Comparison of ENCODE assay signal across 20 cellular contexts in genomic region chr5:148209151-148209550, GRCh38. TPM values are rescaled to one million over a fixed set of nuclear protein-coding genes. Genes with fewer than 3 reads are reported as not detected.
DNase-seq lines count a peak whose midpoint lies in the region; ATAC-seq and TF ChIP-seq lines count a peak whose summit lies in the region.
"Had no signal": no experiment of that assay in that cellular context is flagged by ENCODE, and none has a peak within 500 bp of the region (broad histone marks: within the 10 kb centered on the region; RNA-seq: fewer than 3 reads in every experiment).

No MANE protein-coding gene starts in this region.

- no peak overlapping the region for H3K27ac Mint-ChIP-seq in osteocyte (ENCODE audit: unreplicated experiment)
- H3K27ac Mint-ChIP-seq: CD4-positive, alpha-beta memory T cell had no signal

- DNase-seq in DMS53 (lab: John Stamatoyannopoulos, UW), result peak; percentile 75
- peak; percentile 46 for DNase-seq in DMS53 treated with DMSO at 0.1 percent for 48 hours (lab: John Stamatoyannopoulos, UW; ENCODE audit: unreplicated experiment)
- DNase-seq in NCI-H345 (lab: John Stamatoyannopoulos, UW), result peak; percentile 40
- peak; percentile 11 for DNase-seq in SK-MEL-5 (ENCODE audit: low read depth, low spot score)
- no peak for DNase-seq in osteocyte (ENCODE audit: extremely low spot score, unreplicated experiment)
- no peak for DNase-seq in medulla oblongata (ENCODE audit: extremely low spot score)
- DNase-seq: BE2C; CD4-positive, alpha-beta memory T cell; GOT3; KBM-7; NCI-H1105; NCI-H2081; NCI-H446; Peyer's patch; T-helper 9 cell had no signal

- no peaks in the 10 kb centered on the region for H3K9me3 Mint-ChIP-seq in osteocyte (ENCODE audit: unreplicated experiment)

- TF ChIP-seq CTCF in osteocyte (IDR thresholded peaks at IDR 0.05), result no peak

- no peaks in the 10 kb centered on the region for H3K36me3 Mint-ChIP-seq in osteocyte (ENCODE audit: unreplicated experiment)
- H3K36me3 Mint-ChIP-seq: CD4-positive, alpha-beta memory T cell had no signal

- ATAC-seq in HG02678 (IDR thresholded peaks at IDR 0.05; ENCODE audit: unreplicated experiment), result no peak
- ATAC-seq in GM21526 (IDR thresholded peaks at IDR 0.05; ENCODE audit: low FRiP score, unreplicated experiment), result no peak

- H3K4me3 Mint-ChIP-seq in osteocyte (ENCODE audit: unreplicated experiment), result no peak overlapping the region
- H3K4me3 Mint-ChIP-seq: CD4-positive, alpha-beta memory T cell had no signal

- H3K27me3 Mint-ChIP-seq in osteocyte (ENCODE audit: unreplicated experiment), result peaks cover 30% of the 10 kb centered on the region

- no peaks in the 10 kb centered on the region for H3K4me1 Mint-ChIP-seq in osteocyte (ENCODE audit: unreplicated experiment)
- H3K4me1 Mint-ChIP-seq: CD4-positive, alpha-beta memory T cell had no signal

- in situ Hi-C loops in SK-MEL-5 (cut with HindIII; ENCODE audit: low pct_unique_long_range_greater_than_20kb, low sequenced_read_pairs), result no loop called here

RNA-seq across cellular contexts. Expression of gene SPINK6, which starts 6.3 kb away (rescaled TPM):
- total RNA-seq in SK-MEL-5 (2014; rRNA removed; shearing (Covaris generic)), result 0.61 TPM in 1 of 2 replicates, not detected in the other
- 0.22 and 2.1 TPM in 2 replicates for polyA plus RNA-seq in SK-MEL-5 (2015; cell fraction: cytosol; rRNA removed)
- polyA plus RNA-seq in SK-MEL-5 (2015; cell fraction: nucleus; rRNA removed), result not detected in 2 replicates
- not detected in 2 replicates for total RNA-seq in osteocyte
- total RNA-seq: CD4-positive, alpha-beta memory T cell; Daoy; M059J; Peyer's patch had no signal
- polyA plus RNA-seq: AG04450; CD4-positive, alpha-beta memory T cell had no signal

RNA-seq across cellular contexts. Expression of gene MARCOL, which starts 29.2 kb away (rescaled TPM):
- 0.16 TPM in 1 of 2 replicates, not detected in the other for total RNA-seq in SK-MEL-5 (2014; rRNA removed; shearing (Covaris generic))
- polyA plus RNA-seq in SK-MEL-5 (2015; cell fraction: cytosol; rRNA removed), result 0.08 and 0.26 TPM in 2 replicates
- polyA plus RNA-seq in SK-MEL-5 (2015; cell fraction: nucleus; rRNA removed), result 5.8 and 11.1 TPM in 2 replicates
- not detected in 2 replicates for total RNA-seq in osteocyte
- total RNA-seq: CD4-positive, alpha-beta memory T cell; Daoy; M059J; Peyer's patch had no signal
- polyA plus RNA-seq: AG04450; CD4-positive, alpha-beta memory T cell had no signal

RNA-seq across cellular contexts. Expression of gene SPINK14, which starts 40.8 kb away (rescaled TPM):
- total RNA-seq in SK-MEL-5 (2014; rRNA removed; shearing (Covaris generic)), result not detected in 2 replicates
- polyA plus RNA-seq in SK-MEL-5 (2015; cell fraction: cytosol; rRNA removed), result not detected in 2 replicates
- polyA plus RNA-seq in SK-MEL-5 (2015; cell fraction: nucleus; rRNA removed), result not detected in 2 replicates
- not detected in 2 replicates for total RNA-seq in osteocyte
- total RNA-seq: CD4-positive, alpha-beta memory T cell; Daoy; M059J; Peyer's patch had no signal
- polyA plus RNA-seq: AG04450; CD4-positive, alpha-beta memory T cell had no signal

RNA-seq across cellular contexts. Expression of gene SPINK13, which starts 59.4 kb away (rescaled TPM):
- total RNA-seq in SK-MEL-5 (2014; rRNA removed; shearing (Covaris generic)), result 0.50 TPM in 1 of 2 replicates, not detected in the other
- polyA plus RNA-seq in SK-MEL-5 (2015; cell fraction: cytosol; rRNA removed), result not detected in 2 replicates
- 0.27 and 4.6 TPM in 2 replicates for polyA plus RNA-seq in SK-MEL-5 (2015; cell fraction: nucleus; rRNA removed)
- not detected in 2 replicates for total RNA-seq in osteocyte
- total RNA-seq: CD4-positive, alpha-beta memory T cell; Daoy; M059J; Peyer's patch had no signal
- polyA plus RNA-seq: AG04450; CD4-positive, alpha-beta memory T cell had no signal

Comparison
In these comparisons a context has a peak if more than half of its experiments do, and no peak if none do; other contexts are left out.
1. DNase-seq: peak in DMS53 (single experiment), DMS53 treated with DMSO at 0.1 percent for 48 hours (single experiment), NCI-H345 (single experiment) and SK-MEL-5 (single experiment); none in osteocyte (single experiment) and medulla oblongata (single experiment).